In genomic region chr5:18968966-18969365, GRCh38 we compare ENCODE assay signal across 13 cellular contexts.
"Had no signal": no experiment of that assay in that cellular context is flagged by ENCODE, and none has a peak within 500 bp of the region (broad histone marks: within the 10 kb centered on the region; RNA-seq: fewer than 3 reads in every experiment).

No MANE protein-coding gene starts in this region.

- H3K36me3 ChIP-seq: gastrocnemius medialis, heart right ventricle, right lobe of liver, spleen, tibial artery had no signal

- H3K4me3 ChIP-seq: gastrocnemius medialis, heart right ventricle, psoas muscle, right lobe of liver, spleen, tibial artery had no signal

- DNase-seq: activated B cell treated with CpG ODN at 0.5 μM for 24 hours; activated effector memory CD4-positive, alpha-beta T cell treated with anti-CD3 and anti-CD28 coated beads, Interleukin-2, amount 50 U/mL, for 16 hours; activated T-cell treated with anti-CD3 and anti-CD28 coated beads, Interleukin-2, amount 50 U/mL, for 1 hour; anterior cingulate cortex; gastrocnemius medialis; heart right ventricle; islet precursor cell; occipital lobe; psoas muscle; right lobe of liver; spleen; stimulated activated CD4-positive, alpha-beta T cell treated with anti-CD3 and anti-CD28 coated beads, Interleukin-1b, Interleukin-23, amount 100 ng/mL, for 48 hours; tibial artery had no signal

- H3K4me1 ChIP-seq: gastrocnemius medialis, heart right ventricle, psoas muscle, right lobe of liver, spleen, tibial artery had no signal

- H3K27me3 ChIP-seq: gastrocnemius medialis, heart right ventricle, right lobe of liver, spleen, tibial artery had no signal

- H3K9me3 ChIP-seq: gastrocnemius medialis, psoas muscle, right lobe of liver, spleen, tibial artery had no signal

- H3K27ac ChIP-seq: gastrocnemius medialis, heart right ventricle, psoas muscle, right lobe of liver, spleen, tibial artery had no signal
